ENCODE assay signal across 29 cellular contexts in the genomic region with DNA sequence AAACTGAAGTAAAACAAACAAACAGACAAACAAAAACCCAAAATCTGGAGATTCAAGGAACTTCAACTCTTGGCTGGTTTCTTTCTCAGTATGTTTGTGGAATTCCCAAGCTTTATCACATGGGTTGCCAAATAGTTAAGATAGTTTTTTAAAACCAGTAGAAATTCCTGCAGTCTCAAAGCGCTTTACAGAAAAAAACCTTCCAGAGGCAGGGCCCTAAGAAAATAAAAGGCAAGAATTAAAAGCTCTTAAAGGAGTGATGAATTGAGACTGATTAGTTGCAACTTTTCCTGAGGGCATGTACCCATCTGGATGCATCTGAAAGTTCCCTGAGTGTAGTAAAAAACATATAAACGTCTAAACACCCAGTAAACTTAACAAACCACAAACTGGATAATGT. TPM values are rescaled to one million over a fixed set of nuclear protein-coding genes. Genes with fewer than 3 reads are reported as not detected.
DNase-seq lines count a peak whose midpoint lies in the region; ATAC-seq, FAIRE-seq and TF ChIP-seq lines count a peak whose summit lies in the region.
"Had no signal": no experiment of that assay in that cellular context is flagged by ENCODE, and none has a peak within 500 bp of the region (broad histone marks: within the 10 kb centered on the region; RNA-seq: fewer than 3 reads in every experiment).

No MANE protein-coding gene starts in this region.

- ATAC-seq in HG02973 (IDR thresholded peaks at IDR 0.05; ENCODE audit: unreplicated experiment) = no peak
- ATAC-seq: activated CD4-positive, CD25-positive, alpha-beta regulatory T cell treated with anti-CD3 and anti-CD28 coated beads, Interleukin-2, amount 50 U/mL, for 24 hours; K562; stimulated activated naive B cell treated with anti-CD40 and anti-IgM and Interleukin-4, amounts not matched to agents 10 μg/mL and 1 μg/mL and 100 μg/mL, for 72 hours had no signal

- H3K9me3 ChIP-seq in thyroid gland = no peaks in the 10 kb centered on the region
- H3K9me3 ChIP-seq in adrenal gland (replicated peaks in 1 of 3) = no peaks in the 10 kb centered on the region
- H3K9me3 ChIP-seq: esophagus muscularis mucosa, vagina had no signal

- peak; percentile 11 for FAIRE-seq in H54 (lab: Jason Lieb, UNC)
- FAIRE-seq: G401.6, K562, TTC549 had no signal

- no peak for DNase-seq in H54 (ENCODE audit: insufficient read length, low spot score)
- peak; percentile 16 for DNase-seq in astrocyte of the spinal cord (ENCODE audit: low read depth, low spot score)
- peak; percentile 11 for DNase-seq in foreskin melanocyte
- DNase-seq in thyroid gland = no peak
- no peak for DNase-seq in adrenal gland
- DNase-seq in activated T-cell treated with anti-CD3 and anti-CD28 coated beads, Interleukin-2, amount 50 U/mL, for 48 hours = no peak
- DNase-seq: activated CD4-positive, alpha-beta memory T cell treated with anti-CD3 and anti-CD28 coated beads for 36 hours; activated effector memory CD4-positive, alpha-beta T cell treated with Interleukin-2 at 50 U/mL for 16 hours; activated naive CD8-positive, alpha-beta T cell treated with anti-CD3 and anti-CD28 coated beads for 36 hours; CD4-positive, alpha-beta memory T cell; effector CD8-positive, alpha-beta T cell; glutamatergic neuron; HFFc6; kidney glomerular epithelial cell; naive B cell; NCI-H1436 treated with DMSO at 0.1 percent for 48 hours; NCI-H2107; NCI-H524 treated with DMSO at 0.1 percent for 48 hours; occipital lobe; stimulated activated CD4-positive, alpha-beta T cell treated with anti-CD3 and anti-CD28 coated beads, Interleukin-4, amount 100 ng/mL, for 24 hours; stimulated activated naive B cell treated with anti-CD40 and anti-IgM and Interleukin-4, amounts not matched to agents 10 μg/mL and 1 μg/mL and 100 μg/mL, for 72 hours had no signal

- H3K4me3 ChIP-seq in astrocyte of the spinal cord (ENCODE audit: low read depth, low read length) (no peak overlapping the region), thyroid gland (replicated peaks in 1 of 3) (no peak overlapping the region), adrenal gland (no peak overlapping the region)
- H3K4me3 ChIP-seq: esophagus muscularis mucosa, K562, vagina had no signal

- intact Hi-C loops in thyroid gland (cut with DNase I) (no loop called here), adrenal gland (cut with DNase I) (no loop called here)

- H3K36me3 ChIP-seq in thyroid gland = no peaks in the 10 kb centered on the region
- H3K36me3 ChIP-seq in adrenal gland (replicated peaks in 1 of 2) = no peaks in the 10 kb centered on the region
- H3K36me3 ChIP-seq: esophagus muscularis mucosa, vagina had no signal

- TF ChIP-seq CTCF in astrocyte of the spinal cord (IDR thresholded peaks at IDR 0.05; ENCODE audit: low read depth, low read length) (no peak), thyroid gland (IDR thresholded peaks at IDR 0.05) (no peak), adrenal gland (IDR thresholded peaks at IDR 0.05) (no peak)

- H3K27ac ChIP-seq in thyroid gland (peak overlapping the region in 2 of 3 donors; percentile 2 to 19), adrenal gland (no peak overlapping the region)
- H3K27ac ChIP-seq: esophagus muscularis mucosa, vagina had no signal

- in situ Hi-C loops in astrocyte of the spinal cord (cut with HindIII; ENCODE audit: low sequenced_read_pairs) = no loop called here

- 26 to 33% methylated on average over 2 of the region's 2 CpGs for WGBS in thyroid gland, 2 donors
- WGBS in adrenal gland, 4 donors = 53 to 66% (median 53%) methylated on average over 2 of the region's 2 CpGs

- TF ChIP-seq POLR2A in H54 (IDR thresholded peaks at IDR 0.05; ENCODE audit: low read depth, low read length) (no peak), thyroid gland (IDR thresholded peaks at IDR 0.05) (no peak), adrenal gland (IDR thresholded peaks at IDR 0.05) (no peak)

- no peaks in the 10 kb centered on the region for H3K27me3 ChIP-seq in thyroid gland
- no peaks in the 10 kb centered on the region for H3K27me3 ChIP-seq in adrenal gland
- H3K27me3 ChIP-seq: esophagus muscularis mucosa, vagina had no signal

- H3K4me1 ChIP-seq in thyroid gland = peaks cover 0 to 12% of the 10 kb centered on the region in 2 donors
- H3K4me1 ChIP-seq in adrenal gland (replicated peaks in 1 of 2) = no peaks in the 10 kb centered on the region
- H3K4me1 ChIP-seq: esophagus muscularis mucosa, vagina had no signal

RNA-seq across cellular contexts. Expression of a gene that starts 25.9 kb away (rescaled TPM):
- total RNA-seq in thyroid gland (10 to 100 TPM in 1 of 4 donors, 1 to 10 TPM in 3; 2.3 to 10.8 (median 3.4) TPM), adrenal gland (1 to 10 TPM in 1 of 8 donors, under 1 TPM in 7; 0.18 to 1.7 (median 0.35) TPM)
- polyA plus RNA-seq in adrenal gland = under 1 TPM; 0.07 to 0.09 (median 0.08) TPM
- total RNA-seq: activated CD4-positive, alpha-beta memory T cell treated with anti-CD3 and anti-CD28 coated beads for 36 hours; activated naive CD8-positive, alpha-beta T cell treated with anti-CD3 and anti-CD28 coated beads for 36 hours; CD4-positive, alpha-beta memory T cell; K562; T-helper 1 cell treated with Interleukin-12 subunit alpha and Interleukin-12 subunit beta and Interleukin-4 antibody, amounts not matched to agents 30 ng/mL and 1 ng/mL, for 36 hours; vagina had no signal
- polyA plus RNA-seq: CD4-positive, alpha-beta memory T cell; K562 had no signal

Comparison
In these comparisons a context has a peak if more than half of its experiments do, and no peak if none do; other contexts are left out.
1. DNase-seq: peak in astrocyte of the spinal cord (single experiment) and foreskin melanocyte (single experiment); none in H54 (single experiment), thyroid gland (0 of 2), adrenal gland (0 of 7) and activated T-cell treated with anti-CD3 and anti-CD28 coated beads, Interleukin-2, amount 50 U/mL, for 48 hours (0 of 2).
2. H3K27ac ChIP-seq: peak in thyroid gland (2 of 3); none in adrenal gland (0 of 5).